8 cellular contexts compared by ENCODE assay signal in the genomic region with DNA sequence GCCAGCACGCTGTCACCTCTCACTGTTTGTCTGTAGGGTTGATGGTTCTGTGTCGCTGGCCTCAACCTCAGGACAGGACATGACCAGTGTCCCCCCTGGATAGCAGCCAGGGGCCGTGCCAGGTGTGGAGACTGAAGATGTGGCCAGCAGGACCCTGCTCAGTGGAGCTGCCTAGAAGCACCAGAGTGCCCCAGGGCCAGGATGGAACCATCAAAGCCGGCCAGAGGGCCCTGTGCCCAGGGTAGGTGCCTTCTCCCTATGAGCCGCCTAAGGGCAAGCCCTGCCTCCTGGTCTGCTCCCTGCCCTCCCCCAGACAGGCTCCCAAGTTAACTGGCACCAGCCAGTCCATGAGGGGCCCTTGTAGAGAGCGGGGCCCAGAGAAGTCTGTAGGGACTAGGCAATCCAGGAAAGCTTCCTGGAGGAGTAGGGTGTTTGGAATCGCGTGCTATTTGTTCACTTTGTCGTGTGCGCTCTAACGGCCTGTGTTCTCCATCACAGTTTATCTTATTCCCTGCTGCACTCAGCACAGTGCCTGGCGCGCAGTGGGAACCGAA. TPM values are rescaled to one million over a fixed set of nuclear protein-coding genes. Genes with fewer than 3 reads are reported as not detected.
DNase-seq lines count a peak whose midpoint lies in the region; ATAC-seq lines count a peak whose summit lies in the region.

No MANE protein-coding gene starts in this region.

- peak overlapping the region; percentile 45 for H3K4me2 ChIP-seq in neuronal stem cell (ENCODE audit: insufficient read depth, low read length, poor library complexity, severe bottlenecking)

- H3K4me3 Mint-ChIP-seq in CD8-positive, alpha-beta memory T cell, result peak overlapping the region in 6 of 7 donors; percentile 78 to 91 (median 88)

- WGBS in neuronal stem cell (ENCODE audit: extremely low coverage in 2 of 2, insufficient read length in 2 of 2, insufficient replicate concordance in 1 of 2), 2 donors, result no CpG with 5 or more reads among the region's 14 CpGs

- H3K23ac ChIP-seq in neuronal stem cell (ENCODE audit: low read depth, low read length, poor library complexity), result peak overlapping the region; percentile 47

- H3K4me3 ChIP-seq in CD8-positive, alpha-beta memory T cell (ENCODE audit: low read length), result peak overlapping the region; percentile 78
- H3K4me3 ChIP-seq in MG63 (peak overlapping the region; percentile 80), endocrine pancreas (ENCODE audit: control insufficient read depth, insufficient read depth, low read length) (no peak overlapping the region), neuronal stem cell (ENCODE audit: low read length in 2 of 2) (peak overlapping the region; percentile 16 to 77)

- H3K9me3 ChIP-seq in CD8-positive, alpha-beta memory T cell (ENCODE audit: low read length), result no peaks in the 10 kb centered on the region
- H3K9me3 ChIP-seq in MG63, result no peaks in the 10 kb centered on the region
- no peaks in the 10 kb centered on the region for H3K9me3 ChIP-seq in endocrine pancreas (ENCODE audit: control insufficient read depth, low read length)
- no peaks in the 10 kb centered on the region for H3K9me3 ChIP-seq in neuronal stem cell (replicated peaks in 1 of 2; ENCODE audit: control insufficient read depth in 2 of 2, insufficient read depth in 1 of 2, low read depth in 1 of 2, low read length in 2 of 2)

- no peak overlapping the region for H4K91ac ChIP-seq in neuronal stem cell (ENCODE audit: low read depth, low read length, poor library complexity)

- H3K4ac ChIP-seq in neuronal stem cell (ENCODE audit: low read length), result peak overlapping the region; percentile 14

- H2BK5ac ChIP-seq in neuronal stem cell (ENCODE audit: low read length), result no peak overlapping the region

- ATAC-seq in GM18498 (IDR thresholded peaks at IDR 0.05; ENCODE audit: unreplicated experiment), result no peak

- H3K27ac Mint-ChIP-seq in CD8-positive, alpha-beta memory T cell, result peak overlapping the region in 4 of 8 donors; percentile 68 to 98 (median 80)

- peak overlapping the region; percentile 81 for H3K18ac ChIP-seq in neuronal stem cell (ENCODE audit: low read length)

- no peak overlapping the region for H2BK120ac ChIP-seq in neuronal stem cell (ENCODE audit: low read depth, low read length)

- peaks cover 34 to 44% (median 39%) of the 10 kb centered on the region in 3 donors for H3K4me1 Mint-ChIP-seq in CD8-positive, alpha-beta memory T cell

- peaks cover 6% of the 10 kb centered on the region for H3K79me1 ChIP-seq in neuronal stem cell (ENCODE audit: low read depth, low read length)

- peak overlapping the region; percentile 50 for H2BK15ac ChIP-seq in neuronal stem cell (ENCODE audit: low read length)

- H3K36me3 ChIP-seq in CD8-positive, alpha-beta memory T cell (ENCODE audit: insufficient read depth, low read length), result peaks cover 22% of the 10 kb centered on the region
- peaks cover 28% of the 10 kb centered on the region for H3K36me3 ChIP-seq in MG63
- H3K36me3 ChIP-seq in endocrine pancreas (ENCODE audit: control insufficient read depth, insufficient read depth, low read length), result no peaks in the 10 kb centered on the region
- H3K36me3 ChIP-seq in neuronal stem cell (replicated peaks in 1 of 2; ENCODE audit: control insufficient read depth in 2 of 2, insufficient read depth in 2 of 2, low read length in 2 of 2), result peaks cover 17 to 32% of the 10 kb centered on the region in 2 donors

- H3K36me3 Mint-ChIP-seq in CD8-positive, alpha-beta memory T cell, result peaks cover 0 to 37% (median 8%) of the 10 kb centered on the region in 3 donors

- no peaks in the 10 kb centered on the region for H3K27me3 ChIP-seq in CD8-positive, alpha-beta memory T cell (ENCODE audit: insufficient read depth, low read length, poor library complexity, severe bottlenecking)
- H3K27me3 ChIP-seq in MG63 (no peaks in the 10 kb centered on the region), endocrine pancreas (ENCODE audit: control insufficient read depth, insufficient read depth, low read length) (no peaks in the 10 kb centered on the region), neuronal stem cell (ENCODE audit: control insufficient read depth in 3 of 3, insufficient read depth in 3 of 3, low read depth in 1 of 3, low read length in 3 of 3) (no peaks in the 10 kb centered on the region)

- H2AFZ ChIP-seq in neuronal stem cell (ENCODE audit: low read length), result peak overlapping the region; percentile 94

- H3K27me3 Mint-ChIP-seq in CD8-positive, alpha-beta memory T cell, result peaks cover 0 to 1% of the 10 kb centered on the region in 2 donors

- no peaks in the 10 kb centered on the region for H3K9me3 Mint-ChIP-seq in CD8-positive, alpha-beta memory T cell

- POLR2A ChIA-PET in CD8-positive, alpha-beta memory T cell (lab: Charles Lee), result interaction anchor here (0.8 kb wide), 1 partner anchor 13 kb away, joined by 4 read pairs; a partner anchor contains a TSS

- peak overlapping the region; percentile 8 for H3K9ac ChIP-seq in endocrine pancreas (ENCODE audit: control insufficient read depth, insufficient read depth, low read length)
- H3K9ac ChIP-seq in neuronal stem cell (ENCODE audit: low read depth, low read length, poor library complexity), result no peak overlapping the region

- H3K27ac ChIP-seq in CD8-positive, alpha-beta memory T cell (ENCODE audit: low read depth, low read length), result peak overlapping the region; percentile 73
- no peak overlapping the region for H3K27ac ChIP-seq in neuronal stem cell (replicated peaks; ENCODE audit: low read length)

- intact Hi-C loops in head of caudate nucleus (cut with DNase I), result no loop called here

- peak overlapping the region; percentile 70 for H4K8ac ChIP-seq in neuronal stem cell (ENCODE audit: low read depth, low read length)

- no peak overlapping the region for H3K14ac ChIP-seq in neuronal stem cell (ENCODE audit: low read length)

- no peak for DNase-seq in CD8-positive, alpha-beta memory T cell
- DNase-seq in MG63 (no peak), neuronal stem cell (ENCODE audit: low spot score) (no peak), head of caudate nucleus (no peak), epidermal melanocyte (ENCODE audit: insufficient read length, low spot score) (no peak), AG20443 (ENCODE audit: low spot score) (no peak)

- CTCF ChIA-PET in CD8-positive, alpha-beta memory T cell (lab: Charles Lee), result interaction anchor here (1.0 to 2.6 kb wide), 4 partner anchors 12 to 45 kb away, joined by 4 to 7 read pairs (median 6); a partner anchor contains a TSS

- no peak overlapping the region for H2BK12ac ChIP-seq in neuronal stem cell (ENCODE audit: low read length)

- peaks cover 44% of the 10 kb centered on the region for H3K4me1 ChIP-seq in CD8-positive, alpha-beta memory T cell (ENCODE audit: insufficient read depth, low read length)
- no peaks in the 10 kb centered on the region for H3K4me1 ChIP-seq in endocrine pancreas (ENCODE audit: control insufficient read depth, insufficient read depth, low read length)
- H3K4me1 ChIP-seq in neuronal stem cell (ENCODE audit: control insufficient read depth in 2 of 2, insufficient read depth in 1 of 2, low read depth in 1 of 2, low read length in 2 of 2), result peaks cover 7 to 9% of the 10 kb centered on the region in 2 donors

- peak overlapping the region; percentile 85 for H2AK5ac ChIP-seq in neuronal stem cell (ENCODE audit: low read depth, low read length)

RNA-seq across cellular contexts. Expression of a gene that starts 0.5 kb away (rescaled TPM):
- total RNA-seq in CD8-positive, alpha-beta memory T cell, result 100 to 1,000 TPM; 150 to 152 TPM
- polyA plus RNA-seq in CD8-positive, alpha-beta memory T cell, result 236 TPM
- total RNA-seq in MG63 (2014; rRNA removed; shearing (Covaris generic); ENCODE audit: low replicate concordance), result 406 and 819 TPM in 2 replicates
- polyA plus RNA-seq in neuronal stem cell (2013, experiment 1 of 2), result 135 TPM
- 129 TPM for polyA plus RNA-seq in neuronal stem cell (2013, experiment 2 of 2)

RNA-seq across cellular contexts. Expression of a gene that starts 4.3 kb away (rescaled TPM):
- under 1 TPM; 0.37 to 0.62 TPM for total RNA-seq in CD8-positive, alpha-beta memory T cell
- not detected for polyA plus RNA-seq in CD8-positive, alpha-beta memory T cell
- not detected in 2 replicates for total RNA-seq in MG63 (2014; rRNA removed; shearing (Covaris generic); ENCODE audit: low replicate concordance)
- 0.06 TPM for polyA plus RNA-seq in neuronal stem cell (2013, experiment 1 of 2)
- 0.04 TPM for polyA plus RNA-seq in neuronal stem cell (2013, experiment 2 of 2)

RNA-seq across cellular contexts. Expression of a gene that starts 5.8 kb away (rescaled TPM):
- total RNA-seq in CD8-positive, alpha-beta memory T cell, result 1,000 to 10,000 TPM; 5,023 to 5,213 TPM
- 5,049 TPM for polyA plus RNA-seq in CD8-positive, alpha-beta memory T cell
- 8,634 and 16,603 TPM in 2 replicates for total RNA-seq in MG63 (2014; rRNA removed; shearing (Covaris generic); ENCODE audit: low replicate concordance)
- 7,109 TPM for polyA plus RNA-seq in neuronal stem cell (2013, experiment 1 of 2)
- 6,979 TPM for polyA plus RNA-seq in neuronal stem cell (2013, experiment 2 of 2)

RNA-seq across cellular contexts. Expression of a gene that starts 7.9 kb away (rescaled TPM):
- not detected for total RNA-seq in CD8-positive, alpha-beta memory T cell
- not detected for polyA plus RNA-seq in CD8-positive, alpha-beta memory T cell
- total RNA-seq in MG63 (2014; rRNA removed; shearing (Covaris generic); ENCODE audit: low replicate concordance), result not detected in 2 replicates
- not detected for polyA plus RNA-seq in neuronal stem cell (2013, experiment 1 of 2)
- not detected for polyA plus RNA-seq in neuronal stem cell (2013, experiment 2 of 2)

RNA-seq across cellular contexts. Expression of a gene that starts 13.1 kb away (rescaled TPM):
- total RNA-seq in CD8-positive, alpha-beta memory T cell, result 10 to 100 TPM; 74.6 to 78.0 TPM
- 62.9 TPM for polyA plus RNA-seq in CD8-positive, alpha-beta memory T cell
- total RNA-seq in MG63 (2014; rRNA removed; shearing (Covaris generic); ENCODE audit: low replicate concordance), result 75.4 and 134 TPM in 2 replicates
- polyA plus RNA-seq in neuronal stem cell (2013, experiment 1 of 2), result 20.3 TPM
- 19.7 TPM for polyA plus RNA-seq in neuronal stem cell (2013, experiment 2 of 2)
